In the genomic region with DNA sequence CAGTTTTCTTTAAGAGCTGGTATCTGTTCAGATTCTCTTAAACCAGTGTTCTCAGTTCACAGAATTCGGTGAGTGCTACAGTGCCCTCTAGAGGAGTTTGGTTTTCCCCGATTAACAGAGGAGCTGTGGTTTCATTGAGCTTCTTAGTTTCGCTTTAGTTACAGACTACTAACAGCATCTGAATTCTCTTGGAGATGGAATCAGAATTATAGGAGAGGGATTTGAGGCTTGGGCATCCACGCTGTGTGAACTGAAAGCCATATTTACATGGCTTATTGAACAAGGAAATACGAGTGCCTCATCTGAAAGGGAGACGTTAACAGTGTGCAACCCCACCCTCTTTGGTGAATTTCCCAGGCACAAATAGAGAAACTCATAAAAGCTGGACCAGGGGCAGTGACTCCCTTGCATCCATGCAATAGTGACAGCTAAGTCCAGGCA, we compare ENCODE assay signal across 8 cellular contexts.
DNase-seq lines count a peak whose midpoint lies in the region; FAIRE-seq and TF ChIP-seq lines count a peak whose summit lies in the region.

No MANE protein-coding gene starts in this region.

- WGBS in smooth muscle cell (ENCODE audit: low lambda C conversion rate) = 8% methylated on average over 6 of the region's 6 CpGs

- H2AFZ ChIP-seq in KMS-11 (ENCODE audit: low read depth) (peak overlapping the region; percentile 95), smooth muscle cell (ENCODE audit: low read depth) (peak overlapping the region; percentile 27)

- peak; percentile 90 for FAIRE-seq in H54 (lab: Jason Lieb, UNC)

- no peak overlapping the region for H3K27ac Mint-ChIP-seq in activated CD4-positive, alpha-beta T cell treated with anti-CD3 and anti-CD28 coated beads, Interleukin-2, amount 10 ng/mL, durations not matched to agents 24 days and 14 days

- TF ChIP-seq POLR2A in H54 (IDR thresholded peaks at IDR 0.05; ENCODE audit: low read depth, low read length) (no peak), breast epithelium (IDR thresholded peaks at IDR 0.05) (no peak)

- H3K4me3 ChIP-seq in KMS-11 (IDR thresholded peaks at IDR 0.05; ENCODE audit: insufficient read depth, low read depth, low read length) (peak overlapping the region; percentile 83), breast epithelium (peak overlapping the region; percentile 41 to 65 (median 41)), smooth muscle cell (peak overlapping the region; percentile 57)

- H3K4me2 ChIP-seq in KMS-11 = peak overlapping the region; percentile 58
- peak overlapping the region; percentile 79 for H3K4me2 ChIP-seq in smooth muscle cell

- no peaks in the 10 kb centered on the region for H3K9me3 ChIP-seq in breast epithelium
- no peaks in the 10 kb centered on the region for H3K9me3 ChIP-seq in smooth muscle cell (replicated peaks; ENCODE audit: low read depth)

- H3F3A ChIP-seq in smooth muscle cell (ENCODE audit: low read depth) = no peaks in the 10 kb centered on the region

- no peaks in the 10 kb centered on the region for H4K20me1 ChIP-seq in KMS-11 (ENCODE audit: insufficient read depth)
- no peaks in the 10 kb centered on the region for H4K20me1 ChIP-seq in smooth muscle cell (ENCODE audit: low read depth)

- H3K4me1 ChIP-seq in KMS-11 (ENCODE audit: low read depth, poor library complexity, severe bottlenecking) (peaks cover 7% of the 10 kb centered on the region), breast epithelium (no peaks in the 10 kb centered on the region), smooth muscle cell (ENCODE audit: low read depth) (no peaks in the 10 kb centered on the region)

- peak; percentile 73 for DNase-seq in activated CD4-positive, alpha-beta T cell treated with anti-CD3 and anti-CD28 coated beads, Interleukin-2, amount 10 ng/mL, durations not matched to agents 24 days and 14 days
- DNase-seq in activated CD4-positive, alpha-beta T cell treated with anti-CD3 and anti-CD28 coated beads for 4 hours = no peak
- peak; percentile 17 for DNase-seq in H54 (ENCODE audit: insufficient read length, low spot score)
- peak; percentile 94 for DNase-seq in OCI-M1 (lab: John Stamatoyannopoulos, UW)
- DNase-seq in breast epithelium (ENCODE audit: low spot score in 2 of 2) = peak in 1 of 2 donors; percentile 42
- peak; percentile 94 for DNase-seq in inferior parietal cortex (ENCODE audit: extremely low spot score)
- DNase-seq in smooth muscle cell (lab: John Stamatoyannopoulos, UW; ENCODE audit: unreplicated experiment) = no peak

- H3K27ac ChIP-seq in KMS-11 (peak overlapping the region; percentile 24; the same call in 1 of the 2 replicates), breast epithelium (no peak overlapping the region), smooth muscle cell (ENCODE audit: low read depth) (peak overlapping the region; percentile 56)

- H3K79me2 ChIP-seq in KMS-11 (ENCODE audit: insufficient read depth, low read depth) (no peaks in the 10 kb centered on the region), smooth muscle cell (ENCODE audit: low read depth) (no peaks in the 10 kb centered on the region)

- H3K36me3 Mint-ChIP-seq in activated CD4-positive, alpha-beta T cell treated with anti-CD3 and anti-CD28 coated beads, Interleukin-2, amount 10 ng/mL, durations not matched to agents 24 days and 14 days (ENCODE audit: low read depth) = no peaks in the 10 kb centered on the region

- TF ChIP-seq CTCF in KMS-11 (conservative IDR thresholded peaks at IDR 0.05; ENCODE audit: low read depth, low read length) (peak; percentile 93), breast epithelium (IDR thresholded peaks at IDR 0.05) (peak in 2 of 3 donors; percentile 30 to 31), smooth muscle cell (IDR thresholded peaks at IDR 0.05; ENCODE audit: borderline replicate concordance, insufficient read depth, poor library complexity, severe bottlenecking) (peak; percentile 70)

- H3K4me1 Mint-ChIP-seq in activated CD4-positive, alpha-beta T cell treated with anti-CD3 and anti-CD28 coated beads, Interleukin-2, amount 10 ng/mL, durations not matched to agents 24 days and 14 days = peaks cover 4% of the 10 kb centered on the region

- peak overlapping the region; percentile 82 for H3K4me3 Mint-ChIP-seq in activated CD4-positive, alpha-beta T cell treated with anti-CD3 and anti-CD28 coated beads, Interleukin-2, amount 10 ng/mL, durations not matched to agents 24 days and 14 days

- intact Hi-C loops in activated CD4-positive, alpha-beta T cell treated with anti-CD3 and anti-CD28 coated beads, Interleukin-2, amount 10 ng/mL, durations not matched to agents 24 days and 14 days (cut with micrococcal nuclease) = loop anchor here (5.0 kb wide), 1 partner anchor 509 kb away; no protein-coding TSS in a partner anchor
- intact Hi-C loops in breast epithelium (cut with DNase I; ENCODE audit: low total_unique reads) = no loop called here

- H3K36me3 ChIP-seq in KMS-11 (ENCODE audit: insufficient read depth) = no peaks in the 10 kb centered on the region
- no peaks in the 10 kb centered on the region for H3K36me3 ChIP-seq in breast epithelium
- no peaks in the 10 kb centered on the region for H3K36me3 ChIP-seq in smooth muscle cell (ENCODE audit: low read depth)

- H3K9me3 Mint-ChIP-seq in activated CD4-positive, alpha-beta T cell treated with anti-CD3 and anti-CD28 coated beads, Interleukin-2, amount 10 ng/mL, durations not matched to agents 24 days and 14 days = no peaks in the 10 kb centered on the region

- H3K9ac ChIP-seq in KMS-11 (peak overlapping the region; percentile 49; the same call in 1 of the 2 replicates), smooth muscle cell (ENCODE audit: low read depth) (peak overlapping the region; percentile 31)

- no peaks in the 10 kb centered on the region for H3K27me3 Mint-ChIP-seq in activated CD4-positive, alpha-beta T cell treated with anti-CD3 and anti-CD28 coated beads, Interleukin-2, amount 10 ng/mL, durations not matched to agents 24 days and 14 days

- no peaks in the 10 kb centered on the region for H3K27me3 ChIP-seq in KMS-11 (ENCODE audit: insufficient read depth, low read depth)
- no peaks in the 10 kb centered on the region for H3K27me3 ChIP-seq in breast epithelium
- no peaks in the 10 kb centered on the region for H3K27me3 ChIP-seq in smooth muscle cell (ENCODE audit: low read depth)

Comparison
In these comparisons a context has a peak if more than half of its experiments do, and no peak if none do; other contexts are left out.
1. DNase-seq: peak in activated CD4-positive, alpha-beta T cell treated with anti-CD3 and anti-CD28 coated beads, Interleukin-2, amount 10 ng/mL, durations not matched to agents 24 days and 14 days (single experiment), H54 (single experiment), OCI-M1 (single experiment) and inferior parietal cortex (single experiment); none in activated CD4-positive, alpha-beta T cell treated with anti-CD3 and anti-CD28 coated beads for 4 hours (0 of 2) and smooth muscle cell (single experiment).
2. H3K27ac ChIP-seq: peak in KMS-11 (single experiment) and smooth muscle cell (single experiment); none in breast epithelium (0 of 2).
3. CTCF ChIP-seq: peak in every context shown above with its lines; median percentile 93 in KMS-11; 70 in smooth muscle cell; 30 in breast epithelium.
4. Peak in every context shown above with its lines, with median percentiles within 50 percentile points of each other: H3K4me3 ChIP-seq.